16 cellular contexts compared by ENCODE assay signal in the genomic region with DNA sequence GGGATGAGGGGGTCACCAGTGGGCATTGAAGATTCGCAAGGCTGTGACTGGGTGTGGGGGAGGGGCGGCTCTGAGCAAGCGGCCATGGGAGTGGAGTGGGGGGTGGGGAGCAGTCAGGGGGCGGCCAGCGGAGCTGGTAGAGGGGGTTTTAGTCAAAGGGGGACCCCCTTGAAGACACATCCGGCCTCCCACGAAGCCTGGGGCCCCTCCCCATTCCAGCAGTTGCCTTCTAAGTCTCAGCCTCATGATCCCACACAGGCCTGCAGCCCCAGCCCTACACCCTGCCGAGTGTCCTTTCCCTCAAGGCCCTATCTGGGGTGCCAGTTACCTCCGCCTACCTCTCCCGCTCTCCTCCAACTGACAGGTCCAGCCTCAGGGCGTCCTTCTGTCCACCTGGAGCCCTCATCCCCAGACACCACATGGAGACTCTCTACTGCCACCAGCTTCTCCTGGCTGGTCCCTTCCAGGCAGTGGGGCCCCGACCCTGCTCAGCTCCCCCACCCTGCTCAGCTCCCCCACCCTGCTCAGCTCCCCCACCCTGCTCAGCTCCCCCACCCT.
DNase-seq lines count a peak whose midpoint lies in the region; ATAC-seq and TF ChIP-seq lines count a peak whose summit lies in the region.
"Had no signal": no experiment of that assay in that cellular context is flagged by ENCODE, and none has a peak within 500 bp of the region (broad histone marks: within the 10 kb centered on the region; RNA-seq: fewer than 3 reads in every experiment).

No MANE protein-coding gene starts in this region.

- TF ChIP-seq CTCF in GM13977 (IDR thresholded peaks at IDR 0.05; ENCODE audit: extremely low read depth, insufficient read depth, missing control alignments), result no peak
- TF ChIP-seq CTCF in glutamatergic neuron (IDR thresholded peaks at IDR 0.05; ENCODE audit: partially characterized antibody, unreplicated experiment), result no peak
- TF ChIP-seq CTCF in osteoblast (IDR thresholded peaks at IDR 0.05; ENCODE audit: extremely low read depth, low read depth, low read length), result no peak
- TF ChIP-seq CTCF in HFFc6 (IDR thresholded peaks at IDR 0.05), result no peak

- in situ Hi-C loops in GM13977 (cut with MboI; ENCODE audit: low pct_unique_long_range_greater_than_20kb, low sequenced_read_pairs, unreplicated experiment), result no loop called here

- H3K4me3 Mint-ChIP-seq in glutamatergic neuron (ENCODE audit: unreplicated experiment) (no peak overlapping the region), HFFc6 (no peak overlapping the region)
- H3K4me3 Mint-ChIP-seq: CD8-positive, alpha-beta memory T cell had no signal

- H3K4me1 Mint-ChIP-seq in glutamatergic neuron (ENCODE audit: low read depth, unreplicated experiment), result no peaks in the 10 kb centered on the region
- no peaks in the 10 kb centered on the region for H3K4me1 Mint-ChIP-seq in HFFc6 (ENCODE audit: low read depth)
- H3K4me1 Mint-ChIP-seq: CD8-positive, alpha-beta memory T cell had no signal

- H3K4me1 ChIP-seq in osteoblast (ENCODE audit: insufficient read depth, low read length), result no peaks in the 10 kb centered on the region

- DNase-seq in GM13977 (ENCODE audit: low spot score) (peak; percentile 33), H7 (peak; percentile 64), glutamatergic neuron (no peak), osteoblast (ENCODE audit: insufficient read length, low spot score, missing footprints) (peak; percentile 60), HFFc6 (no peak)
- no peak for DNase-seq in stimulated activated CD4-positive, alpha-beta T cell treated with anti-CD3 and anti-CD28 coated beads, Interleukin-15, amount 100 ng/mL, for 24 hours
- DNase-seq: ACHN, C1 segment of cervical spinal cord, NCI-H1092 treated with DMSO at 0.1 percent for 48 hours, NCI-H2081 treated with DMSO at 0.1 percent for 48 hours, NCI-H510A, NCI-H774, OCI-M1 had no signal

- no peak for ATAC-seq in HG02981 (IDR thresholded peaks at IDR 0.05; ENCODE audit: unreplicated experiment)

- no peaks in the 10 kb centered on the region for H3K27me3 ChIP-seq in H7 (ENCODE audit: control insufficient read depth, insufficient read depth, low read length)
- no peaks in the 10 kb centered on the region for H3K27me3 ChIP-seq in osteoblast (ENCODE audit: insufficient read depth, low read length)

- no peak overlapping the region for H3K27ac ChIP-seq in osteoblast (ENCODE audit: low read depth, low read length)
- H3K27ac ChIP-seq: SK-N-MC had no signal

- H4K20me1 ChIP-seq in osteoblast (ENCODE audit: insufficient read depth, low read length), result no peaks in the 10 kb centered on the region

- H3K27ac Mint-ChIP-seq in glutamatergic neuron (ENCODE audit: unreplicated experiment) (peak overlapping the region; percentile 33), HFFc6 (no peak overlapping the region)

- peaks cover 3% of the 10 kb centered on the region for H3K36me3 Mint-ChIP-seq in glutamatergic neuron (ENCODE audit: unreplicated experiment)
- peaks cover 3% of the 10 kb centered on the region for H3K36me3 Mint-ChIP-seq in HFFc6 (ENCODE audit: low read depth)

- H3K9me3 Mint-ChIP-seq in glutamatergic neuron (ENCODE audit: unreplicated experiment) (peaks cover 1% of the 10 kb centered on the region), HFFc6 (no peaks in the 10 kb centered on the region; the same call in 1 of the 2 replicates)

- H3K79me2 ChIP-seq in osteoblast (ENCODE audit: insufficient read depth, low read length), result no peaks in the 10 kb centered on the region

- no peak overlapping the region for H2AFZ ChIP-seq in osteoblast (ENCODE audit: low read length)

- H3K4me2 ChIP-seq in osteoblast (ENCODE audit: insufficient read depth, low read length), result no peak overlapping the region

- H3K36me3 ChIP-seq in H7 (replicated peaks; ENCODE audit: control insufficient read depth, insufficient read depth, low read length) (no peaks in the 10 kb centered on the region), osteoblast (ENCODE audit: insufficient read depth, low read length) (no peaks in the 10 kb centered on the region)

- H3K9me3 ChIP-seq in osteoblast (ENCODE audit: low read depth, low read length), result no peaks in the 10 kb centered on the region

- no peak overlapping the region for H3K4me3 ChIP-seq in H7 (ENCODE audit: insufficient read depth, low read depth, low read length)
- no peak overlapping the region for H3K4me3 ChIP-seq in osteoblast (ENCODE audit: insufficient read depth, low read length)
- H3K4me3 ChIP-seq: SK-N-MC had no signal

- H3K27me3 Mint-ChIP-seq in glutamatergic neuron (ENCODE audit: unreplicated experiment), result peaks cover 4% of the 10 kb centered on the region
- peaks cover 12% of the 10 kb centered on the region for H3K27me3 Mint-ChIP-seq in HFFc6 (ENCODE audit: insufficient read depth)

Comparison
In these comparisons a context has a peak if more than half of its experiments do, and no peak if none do; other contexts are left out.
1. DNase-seq: peak in GM13977 (single experiment), H7 (single experiment) and osteoblast (single experiment); none in glutamatergic neuron (single experiment), stimulated activated CD4-positive, alpha-beta T cell treated with anti-CD3 and anti-CD28 coated beads, Interleukin-15, amount 100 ng/mL, for 24 hours (single experiment) and HFFc6 (single experiment).